ENCODE assay signal across 20 cellular contexts in the genomic region with DNA sequence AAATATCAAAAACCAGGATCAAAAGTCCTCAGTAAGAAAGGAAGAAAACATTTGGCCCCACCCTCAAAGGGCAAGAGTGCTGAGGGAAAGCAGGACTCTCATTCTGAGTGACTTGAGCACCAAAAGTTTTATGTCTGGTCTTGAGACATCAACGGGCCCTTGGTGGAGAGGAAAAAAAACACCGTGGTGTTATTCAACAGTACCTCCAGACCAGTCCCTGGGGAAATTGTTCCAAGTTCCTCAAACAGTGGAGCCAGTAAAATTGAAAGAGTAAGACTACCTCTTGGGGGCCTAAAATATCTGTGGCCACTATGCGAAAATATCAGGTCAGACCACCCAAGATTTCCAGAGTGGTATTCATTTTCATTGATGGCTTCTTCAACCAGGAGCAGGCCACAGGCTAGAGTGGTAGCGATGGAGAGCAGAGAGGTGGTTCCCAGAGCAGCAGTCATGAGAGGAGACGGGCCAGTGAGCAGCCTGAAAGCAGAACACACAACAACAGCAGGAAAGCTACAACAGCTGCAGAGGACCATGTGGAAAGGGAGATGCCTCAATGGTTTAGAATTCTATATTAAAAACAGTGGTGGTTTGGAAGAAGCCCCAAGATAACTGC.
A peak's percentile ranks its signal among the peaks of the same experiment; 100 is the strongest.
DNase-seq lines count a peak whose midpoint lies in the region; ATAC-seq and TF ChIP-seq lines count a peak whose summit lies in the region.
"Had no signal": no experiment of that assay in that cellular context is flagged by ENCODE, and none has a peak within 500 bp of the region (broad histone marks: within the 10 kb centered on the region; RNA-seq: fewer than 3 reads in every experiment).

No MANE protein-coding gene starts in this region.

- H3K4me3 ChIP-seq in left ventricle myocardium inferior, result no peak overlapping the region
- H3K4me3 ChIP-seq: body of pancreas, heart right ventricle, thoracic aorta had no signal

- peaks cover 26% of the 10 kb centered on the region for H3K4me1 ChIP-seq in left ventricle myocardium inferior
- H3K4me1 ChIP-seq: body of pancreas had no signal

- DNase-seq in UCSD-AML1 (lab: John Stamatoyannopoulos, UW; ENCODE audit: unreplicated experiment), result peak; percentile 13
- DNase-seq in activated gamma-delta T cell (lab: John Stamatoyannopoulos, UW), result no peak
- no peak for DNase-seq in occipital lobe (lab: John Stamatoyannopoulos, UW)
- DNase-seq in stimulated activated CD4-positive, alpha-beta T cell treated with anti-CD3 and anti-CD28 coated beads, Interleukin-15, amount 100 ng/mL, for 24 hours, result no peak
- DNase-seq in left ventricle myocardium inferior, result no peak
- DNase-seq: activated CD8-positive, alpha-beta memory T cell treated with anti-CD3 and anti-CD28 coated beads, Interleukin-2, amount 10 ng/mL, durations not matched to agents 7 days and 5 days; activated naive CD4-positive, alpha-beta T cell treated with Interleukin-2 at 50 U/mL for 16 hours; body of pancreas; dermis blood vessel endothelial cell; DMS 273 treated with DMSO at 0.1 percent for 48 hours; heart right ventricle; NCI-H1694 treated with DMSO at 0.1 percent for 48 hours; PC-3; WERI-Rb-1 had no signal

- intact Hi-C loops in left ventricle myocardium inferior (cut with micrococcal nuclease), result no loop called here

- no peaks in the 10 kb centered on the region for H3K36me3 ChIP-seq in left ventricle myocardium inferior
- H3K36me3 ChIP-seq: heart right ventricle, thoracic aorta, WERI-Rb-1 had no signal

- ATAC-seq in GM18511 (IDR thresholded peaks at IDR 0.05; ENCODE audit: unreplicated experiment), result peak; percentile 72
- ATAC-seq in GM21515 (IDR thresholded peaks at IDR 0.05; ENCODE audit: unreplicated experiment), result peak; percentile 59
- ATAC-seq in HG03039 (IDR thresholded peaks at IDR 0.05; ENCODE audit: unreplicated experiment), result peak; percentile 59
- ATAC-seq: activated CD8-positive, alpha-beta memory T cell treated with anti-CD3 and anti-CD28 coated beads, Interleukin-2, amount 10 ng/mL, durations not matched to agents 7 days and 5 days; body of pancreas; esophagus mucosa; heart right ventricle; PC-3 had no signal

- no peaks in the 10 kb centered on the region for H3K9me3 ChIP-seq in left ventricle myocardium inferior (replicated peaks)
- H3K9me3 ChIP-seq: body of pancreas, thoracic aorta had no signal

- H3K27me3 ChIP-seq in left ventricle myocardium inferior (ENCODE audit: low read depth), result no peaks in the 10 kb centered on the region
- H3K27me3 ChIP-seq: body of pancreas, heart right ventricle had no signal

- H3K27ac ChIP-seq in left ventricle myocardium inferior (replicated peaks), result no peak overlapping the region
- H3K27ac ChIP-seq: body of pancreas, heart right ventricle, HL-60, thoracic aorta, WERI-Rb-1 had no signal

- no peak for TF ChIP-seq CTCF in left ventricle myocardium inferior (IDR thresholded peaks at IDR 0.05; ENCODE audit: borderline replicate concordance)
